Comparison of ENCODE assay signal across 22 cellular contexts in the genomic region with DNA sequence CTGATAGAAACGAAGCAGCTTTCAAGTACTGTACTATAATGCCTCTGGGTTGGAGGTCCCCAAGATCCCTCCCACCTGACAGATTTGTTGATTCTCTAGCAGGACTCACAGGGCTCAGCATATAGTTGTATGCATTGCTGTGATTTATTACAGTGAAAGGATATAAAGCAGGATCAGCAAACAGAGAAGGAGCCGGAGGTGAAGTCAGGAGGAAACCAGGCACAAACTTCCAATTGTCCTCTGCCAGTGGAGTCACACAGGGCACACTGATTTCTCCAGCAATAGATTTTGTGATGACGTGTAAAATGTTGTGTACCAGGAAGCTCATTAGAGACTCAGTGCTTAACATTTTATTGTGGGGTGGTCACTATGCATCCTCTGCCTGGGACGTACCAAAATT.
"Had no signal": no experiment of that assay in that cellular context is flagged by ENCODE, and none has a peak within 500 bp of the region (broad histone marks: within the 10 kb centered on the region; RNA-seq: fewer than 3 reads in every experiment).

No MANE protein-coding gene starts in this region.

- H3K27me3 Mint-ChIP-seq: activated CD4-positive, alpha-beta T cell treated with anti-CD3 and anti-CD28 coated beads, Interleukin-2, amount 10 ng/mL, durations not matched to agents 7 days and 5 days; activated CD8-positive, alpha-beta memory T cell treated with anti-CD3 and anti-CD28 coated beads, Interleukin-2, amount 10 ng/mL, durations not matched to agents 7 days and 5 days; activated CD8-positive, alpha-beta T cell treated with anti-CD3 and anti-CD28 coated beads for 36 hours; brain had no signal

- DNase-seq: activated CD4-positive, alpha-beta T cell treated with anti-CD3 and anti-CD28 coated beads, Interleukin-2, amount 10 ng/mL, durations not matched to agents 7 days and 5 days; activated CD8-positive, alpha-beta memory T cell treated with anti-CD3 and anti-CD28 coated beads, Interleukin-2, amount 10 ng/mL, durations not matched to agents 7 days and 5 days; activated CD8-positive, alpha-beta T cell treated with anti-CD3 and anti-CD28 coated beads for 36 hours; activated gamma-delta T cell treated with Interleukin-2 at 50 U/mL for 16 hours; activated T-cell treated with anti-CD3 and anti-CD28 coated beads for 4 hours; aorta; caudate nucleus; effector memory CD4-positive, alpha-beta T cell; esophagus squamous epithelium; head of caudate nucleus; nucleus accumbens; right lobe of liver; small intestine; stimulated activated CD4-positive, alpha-beta T cell treated with anti-CD3 and anti-CD28 coated beads, Interleukin-2, amount 100 ng/mL, for 24 hours; T-helper 2 cell; transverse colon had no signal

- ATAC-seq: activated CD4-positive, CD25-positive, alpha-beta regulatory T cell treated with anti-CD3 and anti-CD28 coated beads, Interleukin-2, amount 50 U/mL, for 24 hours; activated CD8-positive, alpha-beta memory T cell treated with anti-CD3 and anti-CD28 coated beads, Interleukin-2, amount 10 ng/mL, durations not matched to agents 7 days and 5 days; activated CD8-positive, alpha-beta T cell treated with anti-CD3 and anti-CD28 coated beads for 36 hours; gastroesophageal sphincter; left lobe of liver; stimulated activated effector memory CD8-positive, alpha-beta T cell treated with anti-CD3 and anti-CD28 coated beads, Interleukin-12 subunit alpha, Interleukin-12 subunit beta, amount 100 ng/mL, for 72 hours had no signal

- H3K9me3 Mint-ChIP-seq: activated CD4-positive, alpha-beta T cell treated with anti-CD3 and anti-CD28 coated beads, Interleukin-2, amount 10 ng/mL, durations not matched to agents 7 days and 5 days; activated CD8-positive, alpha-beta T cell treated with anti-CD3 and anti-CD28 coated beads for 36 hours; stimulated activated effector memory CD8-positive, alpha-beta T cell treated with anti-CD3 and anti-CD28 coated beads, Interleukin-12 subunit alpha, Interleukin-12 subunit beta, amount 100 ng/mL, for 72 hours had no signal

- H3K4me3 Mint-ChIP-seq: activated CD4-positive, alpha-beta T cell treated with anti-CD3 and anti-CD28 coated beads, Interleukin-2, amount 10 ng/mL, durations not matched to agents 7 days and 5 days; activated CD8-positive, alpha-beta memory T cell treated with anti-CD3 and anti-CD28 coated beads, Interleukin-2, amount 10 ng/mL, durations not matched to agents 7 days and 5 days; activated CD8-positive, alpha-beta T cell treated with anti-CD3 and anti-CD28 coated beads for 36 hours; brain; stimulated activated effector memory CD8-positive, alpha-beta T cell treated with anti-CD3 and anti-CD28 coated beads, Interleukin-12 subunit alpha, Interleukin-12 subunit beta, amount 100 ng/mL, for 72 hours had no signal

- H3K27ac Mint-ChIP-seq: activated CD8-positive, alpha-beta memory T cell treated with anti-CD3 and anti-CD28 coated beads, Interleukin-2, amount 10 ng/mL, durations not matched to agents 7 days and 5 days; brain; stimulated activated effector memory CD8-positive, alpha-beta T cell treated with anti-CD3 and anti-CD28 coated beads, Interleukin-12 subunit alpha, Interleukin-12 subunit beta, amount 100 ng/mL, for 72 hours had no signal

- H3K4me1 Mint-ChIP-seq: brain had no signal

- H3K27ac ChIP-seq: esophagus squamous epithelium, gastroesophageal sphincter, right lobe of liver, transverse colon, vagina had no signal

- H3K36me3 Mint-ChIP-seq: stimulated activated effector memory CD8-positive, alpha-beta T cell treated with anti-CD3 and anti-CD28 coated beads, Interleukin-12 subunit alpha, Interleukin-12 subunit beta, amount 100 ng/mL, for 72 hours had no signal
